9 cellular contexts compared by ENCODE assay signal in the genomic region with DNA sequence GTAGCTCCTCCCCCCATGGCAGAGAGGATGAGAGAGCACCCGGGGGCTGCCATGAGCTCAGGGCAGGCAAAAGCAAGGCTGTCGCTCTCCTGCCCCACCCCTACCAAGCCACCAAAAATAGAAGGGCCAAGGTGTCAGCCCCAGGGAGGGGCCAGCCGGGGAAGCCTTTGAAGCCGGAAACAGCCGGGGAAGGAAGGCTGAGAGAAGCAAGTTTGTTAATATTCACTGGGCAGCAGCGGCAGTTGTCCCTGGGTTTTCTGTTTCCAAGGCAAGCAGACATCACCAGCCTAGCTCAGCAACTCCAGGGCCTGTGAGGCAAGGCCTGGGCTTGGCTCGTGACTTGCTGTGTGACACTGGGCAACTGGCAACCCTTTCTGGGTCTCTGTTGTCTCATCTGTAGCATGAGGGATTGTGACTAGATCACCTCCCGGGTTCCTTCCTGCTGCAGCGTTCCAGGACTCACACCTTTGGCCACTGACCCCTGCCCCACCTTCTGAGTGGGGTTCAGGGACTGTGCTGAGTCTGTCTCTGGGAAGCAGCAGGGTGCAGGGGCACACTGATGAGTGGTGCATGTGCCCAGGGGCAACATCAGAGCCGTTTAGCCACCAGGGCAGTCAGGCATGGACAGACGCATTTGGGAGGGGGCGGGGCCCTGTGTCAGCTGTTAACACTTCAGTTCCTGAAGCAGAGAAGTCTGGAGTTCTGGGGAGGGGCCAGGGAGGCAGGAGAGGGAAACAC. TPM values are rescaled to one million over a fixed set of nuclear protein-coding genes. Genes with fewer than 3 reads are reported as not detected.
DNase-seq lines count a peak whose midpoint lies in the region; ATAC-seq and TF ChIP-seq lines count a peak whose summit lies in the region.
"Had no signal": no experiment of that assay in that cellular context is flagged by ENCODE, and none has a peak within 500 bp of the region (broad histone marks: within the 10 kb centered on the region; RNA-seq: fewer than 3 reads in every experiment).

No MANE protein-coding gene starts in this region.

- 0 to 7% methylated on average over 3 of the region's 12 CpGs for WGBS in gastroesophageal sphincter (ENCODE audit: low coverage in 1 of 2), 2 donors

- no peak overlapping the region; the same call in 1 of the 2 replicates for H3K4me3 ChIP-seq in Jurkat, Clone E6-1 (ENCODE audit: low read length)
- H3K4me3 ChIP-seq in gastroesophageal sphincter, result peak overlapping the region in 1 of 2 donors; percentile 20

- peaks cover 72% of the 10 kb centered on the region for H3K27me3 ChIP-seq in gastroesophageal sphincter

- POLR2A ChIA-PET in activated CD8-positive, alpha-beta T cell treated with anti-CD3 and anti-CD28 coated beads, Interleukin-2, amount 10 ng/mL, durations not matched to agents 7 days and 5 days (lab: Charles Lee), result interaction anchor here (0.7 to 1.5 kb wide), 2 partner anchors 59 to 217 kb away, joined by 3 to 4 read pairs; no protein-coding TSS in a partner anchor

- H3K4me1 ChIP-seq in gastroesophageal sphincter, result peaks cover 0 to 23% (median 9%) of the 10 kb centered on the region in 3 donors

- CTCF ChIA-PET in activated CD8-positive, alpha-beta T cell treated with anti-CD3 and anti-CD28 coated beads, Interleukin-2, amount 10 ng/mL, durations not matched to agents 7 days and 5 days (lab: Charles Lee), result interaction anchor here (0.9 kb wide), 1 partner anchor 504 kb away, joined by 3 read pairs; no protein-coding TSS in a partner anchor

- no peaks in the 10 kb centered on the region for H3K9me3 ChIP-seq in gastroesophageal sphincter

- no peak for TF ChIP-seq POLR2A in gastroesophageal sphincter (IDR thresholded peaks at IDR 0.05)

- H3K9me3 Mint-ChIP-seq in activated CD8-positive, alpha-beta T cell treated with anti-CD3 and anti-CD28 coated beads, Interleukin-2, amount 10 ng/mL, durations not matched to agents 7 days and 5 days (ENCODE audit: insufficient read depth), result no peaks in the 10 kb centered on the region

- TF ChIP-seq CTCF in gastroesophageal sphincter (IDR thresholded peaks at IDR 0.05), result no peak

- H3K27ac Mint-ChIP-seq in activated CD8-positive, alpha-beta T cell treated with anti-CD3 and anti-CD28 coated beads, Interleukin-2, amount 10 ng/mL, durations not matched to agents 7 days and 5 days, result peak overlapping the region; percentile 92

- H3K36me3 ChIP-seq in gastroesophageal sphincter, result no peaks in the 10 kb centered on the region

- H3K36me3 Mint-ChIP-seq in activated CD8-positive, alpha-beta T cell treated with anti-CD3 and anti-CD28 coated beads, Interleukin-2, amount 10 ng/mL, durations not matched to agents 7 days and 5 days (ENCODE audit: low read depth), result no peaks in the 10 kb centered on the region

- intact Hi-C loops in posterior vena cava (cut with DNase I), result no loop called here

- peaks cover 31% of the 10 kb centered on the region for H3K4me1 Mint-ChIP-seq in activated CD8-positive, alpha-beta T cell treated with anti-CD3 and anti-CD28 coated beads, Interleukin-2, amount 10 ng/mL, durations not matched to agents 7 days and 5 days (ENCODE audit: low read depth)

- peak overlapping the region in 1 of 4 donors; percentile 31 for H3K27ac ChIP-seq in gastroesophageal sphincter

- peak overlapping the region; percentile 72 for H3K4me3 Mint-ChIP-seq in activated CD8-positive, alpha-beta T cell treated with anti-CD3 and anti-CD28 coated beads, Interleukin-2, amount 10 ng/mL, durations not matched to agents 7 days and 5 days

- DNase-seq in EL (peak; percentile 19), posterior vena cava (ENCODE audit: low spot score) (peak; percentile 63), putamen (ENCODE audit: low spot score) (no peak), LoVo (ENCODE audit: low spot score) (no peak)
- DNase-seq in Jurkat, Clone E6-1 (ENCODE audit: low read depth, low spot score), result peak; percentile 18
- peak; percentile 90 for DNase-seq in activated CD8-positive, alpha-beta T cell treated with anti-CD3 and anti-CD28 coated beads, Interleukin-2, amount 10 ng/mL, durations not matched to agents 7 days and 5 days

- ATAC-seq in GM21381 (IDR thresholded peaks at IDR 0.05; ENCODE audit: unreplicated experiment), result peak; percentile 81
- ATAC-seq in activated CD8-positive, alpha-beta T cell treated with anti-CD3 and anti-CD28 coated beads, Interleukin-2, amount 10 ng/mL, durations not matched to agents 7 days and 5 days, result peak; percentile 97
- ATAC-seq in gastroesophageal sphincter, result peak; percentile 38

- H3K27me3 Mint-ChIP-seq in activated CD8-positive, alpha-beta T cell treated with anti-CD3 and anti-CD28 coated beads, Interleukin-2, amount 10 ng/mL, durations not matched to agents 7 days and 5 days (ENCODE audit: low read depth), result peaks cover 18% of the 10 kb centered on the region

- TF ChIP-seq EP300 in gastroesophageal sphincter (IDR thresholded peaks at IDR 0.05), result no peak

RNA-seq across cellular contexts. Expression of gene SYNDIG1L, which starts 24.3 kb away (rescaled TPM):
- polyA plus RNA-seq in Jurkat, Clone E6-1 (2012; ENCODE audit: insufficient read depth, insufficient read length), result not detected
- total RNA-seq in activated CD8-positive, alpha-beta T cell treated with anti-CD3 and anti-CD28 coated beads, Interleukin-2, amount 10 ng/mL, durations not matched to agents 7 days and 5 days, result not detected
- total RNA-seq in gastroesophageal sphincter (under 1 TPM in 3 of 4 donors, not detected in 1; 0.20 to 0.47 (median 0.27) TPM), posterior vena cava (under 1 TPM; 0.23 to 0.29 TPM)
- total RNA-seq: NCI-H460 had no signal

RNA-seq across cellular contexts. Expression of gene VRTN, which starts 53.4 kb away (rescaled TPM):
- not detected for polyA plus RNA-seq in Jurkat, Clone E6-1 (2012; ENCODE audit: insufficient read depth, insufficient read length)
- total RNA-seq in activated CD8-positive, alpha-beta T cell treated with anti-CD3 and anti-CD28 coated beads, Interleukin-2, amount 10 ng/mL, durations not matched to agents 7 days and 5 days, result not detected
- total RNA-seq in gastroesophageal sphincter (not detected), posterior vena cava (not detected)
- total RNA-seq: NCI-H460 had no signal

Comparison
In these comparisons a context has a peak if more than half of its experiments do, and no peak if none do; other contexts are left out.
1. DNase-seq: peak in EL (single experiment), Jurkat, Clone E6-1 (single experiment), activated CD8-positive, alpha-beta T cell treated with anti-CD3 and anti-CD28 coated beads, Interleukin-2, amount 10 ng/mL, durations not matched to agents 7 days and 5 days (single experiment) and posterior vena cava (single experiment); none in putamen (single experiment) and LoVo (single experiment).
2. ATAC-seq: peak in every context shown above with its lines; median percentile 97 in activated CD8-positive, alpha-beta T cell treated with anti-CD3 and anti-CD28 coated beads, Interleukin-2, amount 10 ng/mL, durations not matched to agents 7 days and 5 days; 81 in GM21381; 38 in gastroesophageal sphincter.